Comparison of ENCODE assay signal across 14 cellular contexts in the genomic region with DNA sequence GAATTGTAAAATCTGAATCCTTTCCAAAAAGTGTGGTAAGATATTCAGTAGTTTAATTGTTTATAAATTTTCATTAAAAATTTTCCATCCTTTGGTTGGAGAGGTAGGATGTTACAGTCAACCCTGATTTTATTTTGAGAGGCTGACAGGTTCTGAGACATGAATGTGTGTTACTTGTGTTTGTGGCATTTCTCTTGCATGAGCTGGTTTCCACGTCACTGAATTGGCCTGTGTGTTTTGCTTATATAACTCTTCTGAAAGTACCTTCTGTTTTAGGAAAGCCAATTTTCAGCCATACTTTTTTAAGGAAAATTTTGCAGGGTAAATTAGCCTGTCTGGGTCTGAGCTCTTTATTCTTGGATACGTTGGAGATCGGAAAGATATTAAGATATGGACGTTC. TPM values are rescaled to one million over a fixed set of nuclear protein-coding genes. Genes with fewer than 3 reads are reported as not detected.
DNase-seq lines count a peak whose midpoint lies in the region; ATAC-seq and TF ChIP-seq lines count a peak whose summit lies in the region.
"Had no signal": no experiment of that assay in that cellular context is flagged by ENCODE, and none has a peak within 500 bp of the region (broad histone marks: within the 10 kb centered on the region; RNA-seq: fewer than 3 reads in every experiment).

No MANE protein-coding gene starts in this region.

- no peak for TF ChIP-seq CTCF in AG10803 (conservative IDR thresholded peaks at IDR 0.05; ENCODE audit: low read length)
- TF ChIP-seq CTCF in gastroesophageal sphincter (IDR thresholded peaks at IDR 0.05), result no peak

- DNase-seq in AG10803 (ENCODE audit: low read depth) (peak; percentile 63), HCEC 1CT (peak; percentile 77), MV-4-11 (lab: John Stamatoyannopoulos, UW) (no peak), DMS79 treated with DMSO at 0.1 percent for 48 hours (lab: John Stamatoyannopoulos, UW) (no peak), amygdala (lab: John Stamatoyannopoulos, UW) (no peak)
- DNase-seq: activated B cell treated with CpG ODN at 0.5 μM for 24 hours; activated naive CD8-positive, alpha-beta T cell treated with anti-CD3 and anti-CD28 coated beads, Interleukin-2, amount 10 ng/mL, durations not matched to agents 7 days and 5 days; NCI-H187 treated with DMSO at 0.1 percent for 48 hours; NCI-H526; pancreas; stomach had no signal

- H3K4me3 ChIP-seq in AG10803 (ENCODE audit: low read length), result no peak overlapping the region
- H3K4me3 ChIP-seq in gastroesophageal sphincter, result no peak overlapping the region
- H3K4me3 ChIP-seq: pancreas, stomach had no signal

- H3K27ac ChIP-seq in angular gyrus (ENCODE audit: low read depth, low read length) (peak overlapping the region; percentile 4), gastroesophageal sphincter (peak overlapping the region in 3 of 4 donors; percentile 5 to 57 (median 51))
- H3K27ac ChIP-seq: pancreas, stomach had no signal

- TF ChIP-seq POLR2A in gastroesophageal sphincter (IDR thresholded peaks at IDR 0.05), result no peak

- no peaks in the 10 kb centered on the region for H3K27me3 ChIP-seq in gastroesophageal sphincter
- H3K27me3 ChIP-seq: pancreas, stomach had no signal

- no peak for ATAC-seq in gastroesophageal sphincter
- ATAC-seq in GM19395 (IDR thresholded peaks at IDR 0.05; ENCODE audit: unreplicated experiment), result no peak
- ATAC-seq: pancreas had no signal

- H3K36me3 ChIP-seq in gastroesophageal sphincter, result peaks cover 0 to 15% of the 10 kb centered on the region in 2 donors
- H3K36me3 ChIP-seq: pancreas had no signal

- no peaks in the 10 kb centered on the region for H3K9me3 ChIP-seq in gastroesophageal sphincter
- H3K9me3 ChIP-seq: pancreas, stomach had no signal

- TF ChIP-seq EP300 in gastroesophageal sphincter (IDR thresholded peaks at IDR 0.05), result no peak

- H3K4me1 ChIP-seq in gastroesophageal sphincter, result peaks cover 0 to 13% (median 3%) of the 10 kb centered on the region in 3 donors
- H3K4me1 ChIP-seq: pancreas, stomach had no signal

- 53 to 69% methylated on average over 4 of the region's 4 CpGs for WGBS in gastroesophageal sphincter (ENCODE audit: low coverage in 1 of 2), 2 donors

RNA-seq across cellular contexts. Expression of gene PXYLP1, which starts 30.7 kb away (rescaled TPM):
- total RNA-seq in gastroesophageal sphincter, result 10 to 100 TPM in 2 of 4 donors, 1 to 10 TPM in 2; 6.5 to 16.9 (median 10.0) TPM

Comparison
In these comparisons a context has a peak if more than half of its experiments do, and no peak if none do; other contexts are left out.
1. DNase-seq: peak in AG10803 (single experiment) and HCEC 1CT (single experiment); none in MV-4-11 (single experiment), DMS79 treated with DMSO at 0.1 percent for 48 hours (single experiment) and amygdala (0 of 56).